Comparison of ENCODE assay signal across 8 cellular contexts in the genomic region with DNA sequence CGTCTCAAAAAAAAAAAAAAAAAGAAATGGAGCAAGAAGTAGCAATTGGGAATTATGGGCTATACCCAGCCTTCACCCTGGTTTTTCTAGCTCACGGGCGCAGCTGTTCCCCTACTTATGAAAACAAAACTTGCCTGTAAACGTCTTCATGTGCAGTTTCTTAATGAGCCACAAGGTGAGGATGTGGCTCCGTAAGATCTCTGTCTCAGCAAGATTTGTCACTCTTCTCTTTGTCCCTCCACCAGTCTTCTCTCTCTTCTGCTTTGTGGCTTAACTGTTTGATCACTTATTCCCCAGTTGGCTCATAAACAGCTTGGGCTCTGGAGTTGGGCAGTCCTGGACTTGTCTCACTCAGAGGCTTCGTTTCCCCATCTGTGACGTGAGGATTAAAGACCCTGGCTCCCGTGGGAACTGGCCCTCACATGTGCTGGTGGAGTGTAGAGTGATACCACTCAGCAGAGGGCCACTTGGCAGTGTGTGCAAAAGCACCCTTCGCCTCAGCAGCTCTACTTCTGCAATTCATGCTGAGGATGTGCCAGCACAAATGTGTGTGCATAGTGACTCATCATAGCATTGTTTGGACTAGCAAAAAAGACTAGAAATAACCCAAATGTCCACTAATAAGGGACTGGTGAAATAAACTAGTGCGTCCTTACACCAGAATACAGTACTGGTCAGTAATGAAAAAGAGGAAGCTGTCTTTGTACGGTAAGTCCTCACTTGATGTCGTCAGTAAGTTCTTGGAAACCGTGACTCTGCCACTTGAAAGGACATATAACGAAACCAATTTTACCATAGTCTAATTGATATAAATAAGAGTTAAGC. TPM values are rescaled to one million over a fixed set of nuclear protein-coding genes. Genes with fewer than 3 reads are reported as not detected.
A peak's percentile ranks its signal among the peaks of the same experiment; 100 is the strongest.
DNase-seq lines count a peak whose midpoint lies in the region; ATAC-seq, FAIRE-seq and TF ChIP-seq lines count a peak whose summit lies in the region.

No MANE protein-coding gene starts in this region.

- no peak for FAIRE-seq in kidney (lab: Jason Lieb, UNC)

- H3K27ac Mint-ChIP-seq in IgD-negative memory B cell, result peak overlapping the region; percentile 68 to 95 (median 69)
- H3K27ac Mint-ChIP-seq in MCF 10A (ENCODE audit: low read depth, unreplicated experiment), result peak overlapping the region; percentile 65

- H3K4me3 Mint-ChIP-seq in IgD-negative memory B cell (peak overlapping the region; percentile 6 to 77 (median 44)), MCF 10A (ENCODE audit: unreplicated experiment) (peak overlapping the region; percentile 7)

- intact Hi-C loops in MCF 10A (cut with micrococcal nuclease), result loop anchor here (2.0 to 10.0 kb wide), 2 partner anchors 60 to 122 kb away; no protein-coding TSS in a partner anchor
- intact Hi-C loops in kidney (cut with DNase I), result no loop called here

- H3K27ac ChIP-seq in kidney (ENCODE audit: low read depth in 2 of 2, low read length in 2 of 2), result no peak overlapping the region

- H3K9me3 ChIP-seq in kidney (ENCODE audit: control insufficient read depth in 1 of 2, low read length in 2 of 2), result no peaks in the 10 kb centered on the region

- H3K9ac ChIP-seq in kidney (ENCODE audit: low read length in 2 of 2), result no peak overlapping the region

- peak; percentile 7 to 18 for DNase-seq in NCI-H526 (lab: John Stamatoyannopoulos, UW)
- DNase-seq in NCI-H526 treated with DMSO at 0.1 percent for 48 hours (lab: John Stamatoyannopoulos, UW), result no peak
- peak; percentile 62 for DNase-seq in SK-MEL-5 (ENCODE audit: low read depth, low spot score)
- DNase-seq in MCF 10A (ENCODE audit: unreplicated experiment), result peak; percentile 90
- no peak for DNase-seq in kidney
- peak; percentile 82 for DNase-seq in smooth muscle cell of the brain vasculature (ENCODE audit: low read depth, low spot score)

- TF ChIP-seq CTCF in MCF 10A (IDR thresholded peaks at IDR 0.05; ENCODE audit: unreplicated experiment) (peak; percentile 42), kidney (IDR thresholded peaks at IDR 0.05; ENCODE audit: borderline replicate concordance, extremely low read depth, insufficient read depth) (peak; percentile 84)

- no peak overlapping the region for H3K4me3 ChIP-seq in kidney (ENCODE audit: low read length in 2 of 2)

- peaks cover 12% of the 10 kb centered on the region in 2 donors for H3K4me1 ChIP-seq in kidney (ENCODE audit: control insufficient read depth in 1 of 2, insufficient read depth in 1 of 2, low read depth in 1 of 2, low read length in 2 of 2)

- no peaks in the 10 kb centered on the region for H3K9me3 Mint-ChIP-seq in IgD-negative memory B cell
- no peaks in the 10 kb centered on the region for H3K9me3 Mint-ChIP-seq in MCF 10A (ENCODE audit: unreplicated experiment)

- ATAC-seq in GM21723 (IDR thresholded peaks at IDR 0.05; ENCODE audit: unreplicated experiment), result peak; percentile 82

- POLR2A ChIA-PET in MCF 10A (lab: Yijun Ruan, JAX), result interaction anchor here (0.5 to 3.4 kb wide), 14 partner anchors 9 to 521 kb away, joined by 3 to 36 read pairs (median 4); a partner anchor contains a TSS

- H3K36me3 Mint-ChIP-seq in IgD-negative memory B cell (no peaks in the 10 kb centered on the region), MCF 10A (ENCODE audit: insufficient read depth, unreplicated experiment) (peaks cover 4% of the 10 kb centered on the region)

- no peaks in the 10 kb centered on the region for H3K36me3 ChIP-seq in kidney (ENCODE audit: control insufficient read depth in 1 of 2, insufficient read depth in 2 of 2, low read length in 2 of 2)

- no TSS peak for BruUV-seq in MCF 10A (replicated peaks; lab: Mats Ljungman, UMichigan)

- in situ Hi-C loops in SK-MEL-5 (cut with HindIII; ENCODE audit: low pct_unique_long_range_greater_than_20kb, low sequenced_read_pairs), result no loop called here

- peaks cover 12 to 18% (median 18%) of the 10 kb centered on the region in 3 donors for H3K4me1 Mint-ChIP-seq in IgD-negative memory B cell
- peaks cover 20% of the 10 kb centered on the region for H3K4me1 Mint-ChIP-seq in MCF 10A (ENCODE audit: insufficient read depth, unreplicated experiment)

- CTCF ChIA-PET in MCF 10A (lab: Yijun Ruan, JAX), result interaction anchor here (0.6 to 6.7 kb wide), 27 partner anchors 8 to 1042 kb away, joined by 3 to 47 read pairs (median 4); no protein-coding TSS in a partner anchor

- no peaks in the 10 kb centered on the region for H3K27me3 Mint-ChIP-seq in IgD-negative memory B cell
- H3K27me3 Mint-ChIP-seq in MCF 10A (ENCODE audit: insufficient read depth, unreplicated experiment), result no peaks in the 10 kb centered on the region

RNA-seq across cellular contexts. Expression of a gene that starts 8.7 kb away (rescaled TPM):
- polyA plus RNA-seq in IgD-negative memory B cell (12.1 TPM), kidney (ENCODE audit: insufficient read depth, low read depth, low replicate concordance) (5.6 TPM)
- total RNA-seq in SK-MEL-5 (2014; rRNA removed; shearing (Covaris generic)), result 12.3 and 14.6 TPM in 2 replicates
- polyA plus RNA-seq in SK-MEL-5 (2015; cell fraction: cytosol; rRNA removed), result 14.8 and 16.1 TPM in 2 replicates
- 17.7 and 24.2 TPM in 2 replicates for polyA plus RNA-seq in SK-MEL-5 (2015; cell fraction: nucleus; rRNA removed)
- total RNA-seq in MCF 10A (2022) (5.4 and 7.2 TPM in 2 replicates), kidney (20.3 TPM)

Comparison
In these comparisons a context has a peak if more than half of its experiments do, and no peak if none do; other contexts are left out.
1. DNase-seq: peak in NCI-H526 (2 of 2), SK-MEL-5 (single experiment), MCF 10A (single experiment) and smooth muscle cell of the brain vasculature (single experiment); none in NCI-H526 treated with DMSO at 0.1 percent for 48 hours (single experiment) and kidney (single experiment).